In genomic region chr17:72530409-72530808, GRCh38 we compare ENCODE assay signal across 20 cellular contexts.
A peak's percentile ranks its signal among the peaks of the same experiment; 100 is the strongest.
DNase-seq lines count a peak whose midpoint lies in the region; ATAC-seq and TF ChIP-seq lines count a peak whose summit lies in the region.
"Had no signal": no experiment of that assay in that cellular context is flagged by ENCODE, and none has a peak within 500 bp of the region (broad histone marks: within the 10 kb centered on the region; RNA-seq: fewer than 3 reads in every experiment).

No MANE protein-coding gene starts in this region.

- H3K4me2 ChIP-seq in MM.1S (ENCODE audit: low read depth, low read length): no peak overlapping the region
- H3K4me2 ChIP-seq: BLaER1 treated with 17β-estradiol and CSF1 and Interleukin-3, amounts not matched to agents 10 nM and 100 nM had no signal

- peaks cover 79% of the 10 kb centered on the region for H3K4me1 ChIP-seq in Panc1 (ENCODE audit: control insufficient read depth, insufficient read depth, low read length)
- H3K4me1 ChIP-seq in colonic mucosa: peaks cover 3% of the 10 kb centered on the region
- H3K4me1 ChIP-seq in MM.1S (ENCODE audit: low read length): peaks cover 16% of the 10 kb centered on the region

- H3K9me3 ChIP-seq in Panc1 (ENCODE audit: control insufficient read depth, insufficient read depth, low read depth, low read length) (no peaks in the 10 kb centered on the region), colonic mucosa (no peaks in the 10 kb centered on the region), MM.1S (replicated peaks; ENCODE audit: insufficient read depth, low read length) (no peaks in the 10 kb centered on the region)

- CTCF ChIA-PET in Panc1 (lab: Charles Lee): interaction anchor here (0.6 kb wide), 2 partner anchors 68 to 687 kb away, joined by 3 read pairs; no protein-coding TSS in a partner anchor

- DNase-seq in DMS 273 (lab: John Stamatoyannopoulos, UW; ENCODE audit: unreplicated experiment): peak; percentile 33
- no peak for DNase-seq in DMS 273 treated with DMSO at 0.1 percent for 48 hours (lab: John Stamatoyannopoulos, UW)
- DNase-seq in Panc1 (ENCODE audit: low read depth, low spot score): no peak
- no peak for DNase-seq in colonic mucosa
- peak; percentile 15 for DNase-seq in superior temporal gyrus (ENCODE audit: extremely low spot score)
- no peak for DNase-seq in SHP77 treated with DMSO at 0.1 percent for 48 hours (lab: John Stamatoyannopoulos, UW)
- no peak for DNase-seq in MM.1S
- DNase-seq in stimulated activated CD4-positive, alpha-beta T cell treated with anti-CD3 and anti-CD28 coated beads, Interleukin-4, amount 100 ng/mL, for 1 hour: no peak
- DNase-seq: CD8-positive, alpha-beta T cell; KG1; NCI-H1105; NCI-H146; NCI-H2081; NCI-H226; NCI-H510A treated with DMSO at 0.1 percent for 48 hours; OCI-M1; Right ventricle myocardium superior had no signal

- peak overlapping the region; percentile 77 for H3K27ac ChIP-seq in Panc1 (ENCODE audit: low read length)
- H3K27ac ChIP-seq in colonic mucosa: peak overlapping the region; percentile 32
- no peak overlapping the region for H3K27ac ChIP-seq in MM.1S (ENCODE audit: low read length)
- H3K27ac ChIP-seq: 22Rv1; BLaER1 treated with 17β-estradiol and CSF1 and Interleukin-3, amounts not matched to agents 10 nM and 100 nM had no signal

- intact Hi-C loops in Panc1 (cut with micrococcal nuclease; ENCODE audit: unreplicated experiment): loop anchor here (10.0 kb wide), 1 partner anchor 1056 kb away; no protein-coding TSS in a partner anchor
- intact Hi-C loops in colonic mucosa (cut with DNase I): no loop called here

- ATAC-seq in Panc1: 0 out of 2 replicates have a peak, but pooled peaks have one; percentile 8
- ATAC-seq: CD8-positive, alpha-beta T cell; HCT116 had no signal

- H3K36me3 ChIP-seq in Panc1 (ENCODE audit: control insufficient read depth, insufficient read depth, low read length) (no peaks in the 10 kb centered on the region), colonic mucosa (no peaks in the 10 kb centered on the region), MM.1S (replicated peaks; ENCODE audit: insufficient read depth, low read length) (no peaks in the 10 kb centered on the region)
- H3K36me3 ChIP-seq: BLaER1 treated with 17β-estradiol and CSF1 and Interleukin-3, amounts not matched to agents 10 nM and 100 nM had no signal

- no peak overlapping the region for H2AFZ ChIP-seq in MM.1S (ENCODE audit: low read length)

- H3K27me3 ChIP-seq in Panc1 (ENCODE audit: control insufficient read depth, insufficient read depth, low read length): no peaks in the 10 kb centered on the region
- H3K27me3 ChIP-seq in colonic mucosa: no peaks in the 10 kb centered on the region
- H3K27me3 ChIP-seq in MM.1S (replicated peaks; ENCODE audit: insufficient read depth, low read length): no peaks in the 10 kb centered on the region
- H3K27me3 ChIP-seq: BLaER1 treated with 17β-estradiol and CSF1 and Interleukin-3, amounts not matched to agents 10 nM and 100 nM had no signal

- TF ChIP-seq CTCF in Panc1 (IDR thresholded peaks at IDR 0.05): no peak
- no peak for TF ChIP-seq CTCF in colonic mucosa (IDR thresholded peaks at IDR 0.05)
- no peak for TF ChIP-seq CTCF in MM.1S (IDR thresholded peaks at IDR 0.05; ENCODE audit: low read length)

- H3K9ac ChIP-seq in colonic mucosa (ENCODE audit: low read depth in 2 of 2, low read length in 2 of 2) (peak overlapping the region in 1 of 2 donors; percentile 51), MM.1S (ENCODE audit: low read length) (no peak overlapping the region)
- H3K9ac ChIP-seq: BLaER1 treated with 17β-estradiol and CSF1 and Interleukin-3, amounts not matched to agents 10 nM and 100 nM had no signal

- BruUV-seq in Panc1 (replicated peaks; lab: Mats Ljungman, UMichigan): no TSS peak

- H3K4me3 ChIP-seq in Panc1 (ENCODE audit: low read depth in 2 of 2, low read length in 2 of 2) (no peak overlapping the region), colonic mucosa (no peak overlapping the region), MM.1S (ENCODE audit: low read length) (no peak overlapping the region)
- H3K4me3 ChIP-seq: BLaER1 treated with 17β-estradiol and CSF1 and Interleukin-3, amounts not matched to agents 10 nM and 100 nM had no signal

- in situ Hi-C loops in Panc1 (cut with HindIII; ENCODE audit: low pct_unique_long_range_greater_than_20kb, low sequenced_read_pairs): no loop called here

- no peaks in the 10 kb centered on the region for H3K9me2 ChIP-seq in MM.1S (replicated peaks; ENCODE audit: insufficient read depth, low read length)

- H3F3A ChIP-seq in MM.1S (ENCODE audit: insufficient read depth, low read length): no peaks in the 10 kb centered on the region

- peaks cover 16% of the 10 kb centered on the region for H4K20me1 ChIP-seq in MM.1S (ENCODE audit: insufficient read depth, low read length)
- H4K20me1 ChIP-seq: BLaER1 treated with 17β-estradiol and CSF1 and Interleukin-3, amounts not matched to agents 10 nM and 100 nM had no signal

- POLR2A ChIA-PET in Panc1 (lab: Charles Lee): interaction anchor here (0.6 kb wide), 2 partner anchors 10 to 42 kb away, joined by 3 read pairs; no protein-coding TSS in a partner anchor

- peaks cover 100% of the 10 kb centered on the region for H3K79me2 ChIP-seq in MM.1S (ENCODE audit: low read length)

Comparison
In these comparisons a context has a peak if more than half of its experiments do, and no peak if none do; other contexts are left out.
1. DNase-seq: peak in DMS 273 (single experiment) and superior temporal gyrus (single experiment); none in DMS 273 treated with DMSO at 0.1 percent for 48 hours (single experiment), Panc1 (single experiment), colonic mucosa (single experiment), SHP77 treated with DMSO at 0.1 percent for 48 hours (single experiment), MM.1S (single experiment) and stimulated activated CD4-positive, alpha-beta T cell treated with anti-CD3 and anti-CD28 coated beads, Interleukin-4, amount 100 ng/mL, for 1 hour (single experiment).